In genomic region chr4:13531609-13531998, GRCh38 we compare ENCODE assay signal across 22 cellular contexts. TPM values are rescaled to one million over a fixed set of nuclear protein-coding genes. Genes with fewer than 3 reads are reported as not detected.
"Had no signal": no experiment of that assay in that cellular context is flagged by ENCODE, and none has a peak within 500 bp of the region (broad histone marks: within the 10 kb centered on the region; RNA-seq: fewer than 3 reads in every experiment).

No MANE protein-coding gene starts in this region.

- H3K9me3 ChIP-seq: gastrocnemius medialis, heart left ventricle, psoas muscle, SK-N-SH, stomach, testis, upper lobe of left lung had no signal

- H3K9me3 Mint-ChIP-seq: central memory CD8-positive, alpha-beta T cell; natural killer cell treated with Interleukin-12 subunit alpha and Interleukin-12 subunit beta and Interleukin-15 and Interleukin-18, amount 100 ng/mL, for 72 hours had no signal

- H3K4me3 Mint-ChIP-seq: activated CD8-positive, alpha-beta memory T cell treated with anti-CD3 and anti-CD28 coated beads, Interleukin-2, amount 10 ng/mL, durations not matched to agents 7 days and 5 days; central memory CD8-positive, alpha-beta T cell; natural killer cell treated with Interleukin-12 subunit alpha and Interleukin-12 subunit beta and Interleukin-15 and Interleukin-18, amount 100 ng/mL, for 72 hours; T-cell had no signal

- H3K9ac ChIP-seq: SK-N-SH had no signal

- H3K4me3 ChIP-seq: coronary artery, gastrocnemius medialis, heart left ventricle, psoas muscle, stomach, testis, upper lobe of left lung had no signal

- H3K27ac ChIP-seq: coronary artery, gastrocnemius medialis, heart left ventricle, psoas muscle, stomach, testis, upper lobe of left lung had no signal

- H3K27ac Mint-ChIP-seq: activated CD8-positive, alpha-beta memory T cell treated with anti-CD3 and anti-CD28 coated beads, Interleukin-2, amount 10 ng/mL, durations not matched to agents 7 days and 5 days; activated naive CD4-positive, alpha-beta T cell treated with anti-CD3 and anti-CD28 coated beads, Interleukin-2, amount 50 U/mL, for 72 hours; natural killer cell treated with Interleukin-12 subunit alpha and Interleukin-12 subunit beta and Interleukin-15 and Interleukin-18, amount 100 ng/mL, for 72 hours; T-cell had no signal

- H3K4me1 ChIP-seq: gastrocnemius medialis, psoas muscle had no signal

- H3K36me3 ChIP-seq: gastrocnemius medialis, heart left ventricle, stomach, upper lobe of left lung had no signal

- ATAC-seq: activated CD8-positive, alpha-beta memory T cell treated with anti-CD3 and anti-CD28 coated beads, Interleukin-2, amount 10 ng/mL, durations not matched to agents 7 days and 5 days; activated naive CD4-positive, alpha-beta T cell treated with anti-CD3 and anti-CD28 coated beads, Interleukin-2, amount 50 U/mL, for 72 hours; gastrocnemius medialis; heart left ventricle; left ventricle myocardium superior; natural killer cell treated with Interleukin-12 subunit alpha and Interleukin-12 subunit beta and Interleukin-15 and Interleukin-18, amount 100 ng/mL, for 72 hours; psoas muscle; sciatic nerve; T-cell had no signal

- DNase-seq: activated CD4-positive, alpha-beta T cell treated with anti-CD3 and anti-CD28 coated beads, Interleukin-2, amount 50 U/mL, for 48 hours; activated CD8-positive, alpha-beta memory T cell treated with anti-CD3 and anti-CD28 coated beads, Interleukin-2, amount 10 ng/mL, durations not matched to agents 7 days and 5 days; activated effector memory CD4-positive, alpha-beta T cell treated with Interleukin-2 at 50 U/mL for 16 hours; activated T-cell treated with anti-CD3 and anti-CD28 coated beads, Interleukin-2, amount 50 U/mL, for 1 hour; effector CD8-positive, alpha-beta T cell; gastrocnemius medialis; heart left ventricle; kidney; left ventricle myocardium superior; psoas muscle; stimulated activated CD4-positive, alpha-beta T cell treated with anti-CD3 and anti-CD28 coated beads, Interleukin-1b, Interleukin-23, amount 100 ng/mL, for 48 hours; stomach; T-cell; testis; upper lobe of left lung had no signal

RNA-seq across cellular contexts. Expression of gene NKX3-2, which starts 12.7 kb away (rescaled TPM):
- total RNA-seq: activated CD8-positive, alpha-beta memory T cell treated with anti-CD3 and anti-CD28 coated beads, Interleukin-2, amount 10 ng/mL, durations not matched to agents 7 days and 5 days; activated naive CD4-positive, alpha-beta T cell treated with anti-CD3 and anti-CD28 coated beads, Interleukin-2, amount 50 U/mL, for 72 hours; epithelial cell of proximal tubule; gastrocnemius medialis; kidney; left ventricle myocardium superior; natural killer cell treated with Interleukin-12 subunit alpha and Interleukin-12 subunit beta and Interleukin-15 and Interleukin-18, amount 100 ng/mL, for 72 hours; sciatic nerve; T-cell had no signal
- polyA plus RNA-seq: heart left ventricle had no signal
